Comparison of ENCODE assay signal across 8 cellular contexts in the genomic region with DNA sequence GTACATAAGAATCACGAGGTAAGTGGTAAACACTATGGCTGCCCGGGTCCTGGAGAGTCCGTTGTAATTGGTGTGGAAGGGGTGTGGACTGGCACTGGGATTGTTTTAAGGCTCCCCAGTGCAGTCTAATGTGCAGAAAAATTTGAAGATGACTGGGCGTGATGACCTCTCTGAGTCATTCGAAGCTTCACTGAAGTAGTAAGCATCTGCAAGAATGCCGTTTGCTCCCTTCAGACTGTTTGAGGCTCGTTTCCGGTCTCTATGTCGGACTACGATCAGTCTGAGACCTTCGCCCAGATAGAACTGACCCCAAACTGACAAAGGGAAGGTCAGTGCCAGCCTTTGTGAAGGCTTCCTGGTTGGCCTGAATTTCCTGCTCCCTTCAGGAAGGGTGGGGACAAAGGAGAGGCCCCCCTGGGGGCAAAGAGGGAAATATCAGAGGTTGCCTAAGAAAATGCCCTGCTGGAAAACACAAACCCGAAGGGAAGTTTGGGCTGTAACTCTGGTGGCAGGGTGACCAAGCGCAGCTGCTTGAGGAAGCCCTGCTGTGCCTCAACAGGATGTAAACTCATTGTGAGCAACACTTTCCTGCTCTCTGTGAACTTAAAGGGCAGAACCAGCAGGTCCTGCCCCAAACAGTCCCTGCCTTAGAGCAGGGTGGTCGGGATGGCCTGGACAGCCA. TPM values are rescaled to one million over a fixed set of nuclear protein-coding genes. Genes with fewer than 3 reads are reported as not detected.
DNase-seq lines count a peak whose midpoint lies in the region; ATAC-seq and TF ChIP-seq lines count a peak whose summit lies in the region.

No MANE protein-coding gene starts in this region.

- BruUV-seq in PC-9 (replicated peaks; lab: Mats Ljungman, UMichigan) (no TSS peak), Calu3 (replicated peaks; lab: Mats Ljungman, UMichigan) (no TSS peak)

- peak; percentile 45 for ATAC-seq in GM21360 (IDR thresholded peaks at IDR 0.05; ENCODE audit: unreplicated experiment)

- H3K36me3 ChIP-seq in PC-9 (ENCODE audit: low read depth) (no peaks in the 10 kb centered on the region), muscle layer of colon (ENCODE audit: insufficient read depth, low read length) (no peaks in the 10 kb centered on the region)

- H3K4me1 Mint-ChIP-seq in Calu3 (ENCODE audit: low read depth, unreplicated experiment) = no peaks in the 10 kb centered on the region

- H2AFZ ChIP-seq in PC-9 = peak overlapping the region; percentile 84

- H3K4me3 ChIP-seq in PC-9 = peak overlapping the region; percentile 46; the same call in 1 of the 2 replicates
- peak overlapping the region in 1 of 2 donors; percentile 25 for H3K4me3 ChIP-seq in cardiac fibroblast (replicated peaks in 1 of 2; ENCODE audit: low read depth in 2 of 2, low read length in 2 of 2)
- no peak overlapping the region for H3K4me3 ChIP-seq in muscle layer of colon (ENCODE audit: low read depth in 1 of 2, low read length in 2 of 2)

- H3K9me3 ChIP-seq in PC-9 (ENCODE audit: insufficient read depth, low read depth) (no peaks in the 10 kb centered on the region; the same call in 1 of the 2 replicates), muscle layer of colon (ENCODE audit: low read length) (no peaks in the 10 kb centered on the region)

- H3K4me1 ChIP-seq in PC-9 (replicated peaks; ENCODE audit: insufficient read depth) (peaks cover 81% of the 10 kb centered on the region), muscle layer of colon (ENCODE audit: insufficient read depth, low read length) (peaks cover 82% of the 10 kb centered on the region)

- H3K4me2 ChIP-seq in PC-9 = peak overlapping the region; percentile 84

- H3K27ac ChIP-seq in PC-9 = peak overlapping the region; percentile 95
- H3K27ac ChIP-seq in muscle layer of colon (ENCODE audit: low read depth, low read length) = peak overlapping the region; percentile 56

- H3K27ac Mint-ChIP-seq in Calu3 (ENCODE audit: unreplicated experiment) = no peak overlapping the region

- intact Hi-C loops in PC-9 (cut with micrococcal nuclease; ENCODE audit: unreplicated experiment) (loop anchor here (1.0 to 10.0 kb wide), 4 partner anchors 10 to 609 kb away; partner anchors contain the start of genes ANKRD28, BTD and HACL1), Calu3 (cut with micrococcal nuclease; ENCODE audit: unreplicated experiment) (no loop called here)

- no peak overlapping the region for H3K4me3 Mint-ChIP-seq in Calu3 (ENCODE audit: low read depth, unreplicated experiment)

- H3K9ac ChIP-seq in muscle layer of colon (ENCODE audit: low read length) = no peak overlapping the region

- no peaks in the 10 kb centered on the region for H3K9me2 ChIP-seq in PC-9 (ENCODE audit: insufficient read depth)

- no peaks in the 10 kb centered on the region for H4K20me1 ChIP-seq in PC-9 (ENCODE audit: insufficient read depth)

- H3K36me3 Mint-ChIP-seq in Calu3 (ENCODE audit: insufficient read depth, unreplicated experiment) = no peaks in the 10 kb centered on the region

- no peaks in the 10 kb centered on the region; the same call in 1 of the 2 replicates for H3K79me2 ChIP-seq in PC-9 (ENCODE audit: low read depth)

- DNase-seq in AG08396 (ENCODE audit: low spot score) = peak; percentile 48
- peak; percentile 70 to 93 for DNase-seq in PC-9
- DNase-seq in cardiac fibroblast (ENCODE audit: low read depth in 2 of 2) = peak; percentile 90 to 97
- DNase-seq in DMS 273 (lab: John Stamatoyannopoulos, UW; ENCODE audit: unreplicated experiment) = no peak
- no peak for DNase-seq in Calu3
- DNase-seq in NCI-H524 (lab: John Stamatoyannopoulos, UW) = no peak

- H3F3A ChIP-seq in PC-9 (ENCODE audit: insufficient read depth, low read depth) = peaks cover 54% of the 10 kb centered on the region

- CTCF ChIA-PET in PC-9 (lab: Charles Lee) = interaction anchor here (0.9 kb wide), 1 partner anchor 11 kb away, joined by 3 read pairs; no protein-coding TSS in a partner anchor
- CTCF ChIA-PET in Calu3 (lab: Charles Lee) = no interaction called here

- no peaks in the 10 kb centered on the region for H3K27me3 Mint-ChIP-seq in Calu3 (ENCODE audit: unreplicated experiment)

- no peaks in the 10 kb centered on the region for H3K9me3 Mint-ChIP-seq in Calu3 (ENCODE audit: low read depth, unreplicated experiment)

- POLR2A ChIA-PET in PC-9 (lab: Charles Lee; ENCODE audit: unreplicated experiment) = interaction anchor here (0.6 kb wide), 1 partner anchor 161 kb away, joined by 23 read pairs; no protein-coding TSS in a partner anchor

- H3K27me3 ChIP-seq in PC-9 (ENCODE audit: insufficient read depth, low read depth) = no peaks in the 10 kb centered on the region
- no peaks in the 10 kb centered on the region for H3K27me3 ChIP-seq in muscle layer of colon (ENCODE audit: control insufficient read depth in 1 of 2, insufficient read depth in 2 of 2, low read length in 2 of 2)

- TF ChIP-seq CTCF in PC-9 (conservative IDR thresholded peaks at IDR 0.05) (no peak), cardiac fibroblast (IDR thresholded peaks at IDR 0.05; ENCODE audit: low read depth, low read length) (no peak), Calu3 (IDR thresholded peaks at IDR 0.05; ENCODE audit: unreplicated experiment) (no peak)

RNA-seq across cellular contexts. Expression of gene BTD, which starts 34.6 kb away (rescaled TPM):
- total RNA-seq in PC-9 (2021) (15.6 and 18.1 TPM in 2 replicates), Calu3 (2022) (7.7 and 9.4 TPM in 2 replicates)

RNA-seq across cellular contexts. Expression of gene HACL1, which starts 34.8 kb away (rescaled TPM):
- 28.7 and 31.7 TPM in 2 replicates for total RNA-seq in PC-9 (2021)
- 19.6 and 21.4 TPM in 2 replicates for total RNA-seq in Calu3 (2022)

Comparison
In these comparisons a context has a peak if more than half of its experiments do, and no peak if none do; other contexts are left out.
1. DNase-seq: peak in AG08396 (single experiment), PC-9 (2 of 2) and cardiac fibroblast (2 of 2); none in DMS 273 (single experiment), Calu3 (single experiment) and NCI-H524 (0 of 2).